In the genomic region with DNA sequence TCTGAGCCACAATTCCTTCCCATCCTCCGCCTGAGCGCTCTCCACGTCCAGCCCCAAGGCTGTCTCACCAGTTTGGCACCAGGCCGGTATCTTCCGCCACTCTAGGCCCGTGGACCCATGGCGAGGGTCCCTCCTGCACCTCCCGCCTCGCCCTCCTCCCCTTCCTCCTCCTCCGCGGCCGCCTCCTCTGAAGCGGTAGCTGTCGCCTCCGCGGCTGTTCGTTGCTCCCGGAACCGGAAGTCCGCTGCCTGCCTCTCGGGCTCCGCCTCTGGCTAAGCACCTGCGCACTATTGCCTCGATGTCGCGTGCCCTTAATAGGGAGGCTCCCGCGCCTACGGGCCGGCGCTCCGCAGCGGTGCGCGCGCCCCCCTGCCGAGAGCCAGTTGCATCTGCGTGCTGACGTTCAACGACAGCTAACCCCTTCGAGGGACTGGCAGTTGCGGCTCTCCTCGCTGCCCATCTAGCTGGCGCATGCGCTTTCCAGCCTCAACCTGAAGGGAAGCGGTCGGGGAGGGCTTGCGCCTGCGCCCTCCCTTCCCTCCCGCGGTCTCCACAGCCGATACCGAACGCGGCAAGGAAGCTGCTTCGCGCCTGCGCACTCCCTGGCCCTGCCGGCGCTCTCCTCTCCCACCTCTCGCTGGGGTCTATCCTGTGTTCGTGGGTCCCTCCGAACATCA, we compare ENCODE assay signal across 8 cellular contexts. TPM values are rescaled to one million over a fixed set of nuclear protein-coding genes. Genes with fewer than 3 reads are reported as not detected.
DNase-seq lines count a peak whose midpoint lies in the region; TF ChIP-seq lines count a peak whose summit lies in the region.

Gene MBD1, minus strand, starts transcription at position 229 of the 677 bp plus-strand sequence. CDS start 1,531 bp downstream, outside the sequence.

- POLR2A ChIA-PET in activated CD8-positive, alpha-beta memory T cell treated with anti-CD3 and anti-CD28 coated beads for 36 hours (lab: Charles Lee) = interaction anchor here (0.8 to 1.0 kb wide), 3 partner anchors 13 to 16 kb away, joined by 3 to 9 read pairs (median 3); no protein-coding TSS in a partner anchor

- CTCF ChIA-PET in activated CD8-positive, alpha-beta memory T cell treated with anti-CD3 and anti-CD28 coated beads for 36 hours (lab: Charles Lee) = interaction anchor here (0.6 to 1.1 kb wide), 2 partner anchors 12 to 87 kb away, joined by 3 to 5 read pairs; partner anchors contain the start of gene MYO5B

- TF ChIP-seq CTCF in GM20000 (IDR thresholded peaks at IDR 0.05; ENCODE audit: extremely low read depth, missing control alignments) = no peak

- DNase-seq in COLO829 (ENCODE audit: low spot score) (peak; percentile 99), GM20000 (ENCODE audit: low spot score) (peak; percentile 97), HT-29 (ENCODE audit: low spot score) (peak; percentile 93), NOMO-1 (lab: John Stamatoyannopoulos, UW; ENCODE audit: unreplicated experiment in 2 of 2) (peak; percentile 96 to 98), lung microvascular endothelial cell (ENCODE audit: low read depth in 2 of 2) (peak; percentile 99)
- peak; percentile 100 for DNase-seq in effector CD8-positive, alpha-beta T cell (lab: John Stamatoyannopoulos, UW)
- peak; percentile 88 to 92 (median 91) for DNase-seq in stimulated activated CD4-positive, alpha-beta T cell treated with anti-CD3 and anti-CD28 coated beads, TNF-alpha, amount 100 ng/mL, for 48 hours (ENCODE audit: low read depth in 3 of 3)

RNA-seq across cellular contexts. Expression of gene MBD1, which starts in this region (rescaled TPM):
- total RNA-seq in HT-29 (2014; rRNA removed; shearing (Covaris generic)) = 47.4 and 50.5 TPM in 2 replicates
- 10 to 100 TPM; 84.5 to 85.3 TPM for total RNA-seq in activated CD8-positive, alpha-beta memory T cell treated with anti-CD3 and anti-CD28 coated beads for 36 hours
- 25.7 and 44.4 TPM in 2 replicates for total RNA-seq in lung microvascular endothelial cell

Comparison
In these comparisons a context has a peak if more than half of its experiments do, and no peak if none do; other contexts are left out.
1. Peak in every context shown above with its lines: DNase-seq.